1 cellular context compared by ENCODE assay signal in the genomic region with DNA sequence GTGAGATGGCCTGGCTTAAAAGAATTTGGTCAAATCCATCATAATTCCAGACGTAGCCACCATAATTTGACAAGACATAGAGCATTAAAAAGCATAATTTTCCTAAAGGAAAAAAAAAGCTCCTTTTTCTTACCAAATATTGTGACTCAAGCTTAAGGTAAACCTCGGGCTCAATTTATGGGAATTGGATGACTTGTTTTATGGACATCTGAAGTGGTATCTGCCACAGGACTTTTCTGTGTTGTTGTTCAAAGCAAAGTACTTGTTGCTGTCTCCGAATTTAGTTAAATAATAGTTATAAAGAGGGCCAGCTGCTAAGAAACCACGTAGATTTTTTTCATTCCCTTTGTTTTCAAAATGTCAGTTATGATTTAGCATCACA.
A peak's percentile ranks its signal among the peaks of the same experiment; 100 is the strongest.
TF ChIP-seq lines count a peak whose summit lies in the region.

No MANE protein-coding gene starts in this region.

TF ChIP-seq in K562, 482 proteins besides CTCF, POLR2A, EP300 and RAD21 (continued from another document):
- TF ChIP-seq, protein P1, sequence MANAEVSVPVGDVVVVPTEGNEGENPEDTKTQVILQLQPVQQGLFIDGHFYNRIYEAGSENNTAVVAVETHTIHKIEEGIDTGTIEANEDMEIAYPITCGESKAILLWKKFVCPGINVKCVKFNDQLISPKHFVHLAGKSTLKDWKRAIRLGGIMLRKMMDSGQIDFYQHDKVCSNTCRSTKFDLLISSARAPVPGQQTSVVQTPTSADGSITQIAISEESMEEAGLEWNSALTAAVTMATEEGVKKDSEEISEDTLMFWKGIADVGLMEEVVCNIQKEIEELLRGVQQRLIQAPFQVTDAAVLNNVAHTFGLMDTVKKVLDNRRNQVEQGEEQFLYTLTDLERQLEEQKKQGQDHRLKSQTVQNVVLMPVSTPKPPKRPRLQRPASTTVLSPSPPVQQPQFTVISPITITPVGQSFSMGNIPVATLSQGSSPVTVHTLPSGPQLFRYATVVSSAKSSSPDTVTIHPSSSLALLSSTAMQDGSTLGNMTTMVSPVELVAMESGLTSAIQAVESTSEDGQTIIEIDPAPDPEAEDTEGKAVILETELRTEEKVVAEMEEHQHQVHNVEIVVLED (CRISPR knock-in tag; IDR thresholded peaks at IDR 0.05) = no peak
- peak; percentile 17 for TF ChIP-seq MEIS2 (IDR thresholded peaks at IDR 0.05; ENCODE audit: partially characterized antibody)
- TF ChIP-seq, protein P2, sequence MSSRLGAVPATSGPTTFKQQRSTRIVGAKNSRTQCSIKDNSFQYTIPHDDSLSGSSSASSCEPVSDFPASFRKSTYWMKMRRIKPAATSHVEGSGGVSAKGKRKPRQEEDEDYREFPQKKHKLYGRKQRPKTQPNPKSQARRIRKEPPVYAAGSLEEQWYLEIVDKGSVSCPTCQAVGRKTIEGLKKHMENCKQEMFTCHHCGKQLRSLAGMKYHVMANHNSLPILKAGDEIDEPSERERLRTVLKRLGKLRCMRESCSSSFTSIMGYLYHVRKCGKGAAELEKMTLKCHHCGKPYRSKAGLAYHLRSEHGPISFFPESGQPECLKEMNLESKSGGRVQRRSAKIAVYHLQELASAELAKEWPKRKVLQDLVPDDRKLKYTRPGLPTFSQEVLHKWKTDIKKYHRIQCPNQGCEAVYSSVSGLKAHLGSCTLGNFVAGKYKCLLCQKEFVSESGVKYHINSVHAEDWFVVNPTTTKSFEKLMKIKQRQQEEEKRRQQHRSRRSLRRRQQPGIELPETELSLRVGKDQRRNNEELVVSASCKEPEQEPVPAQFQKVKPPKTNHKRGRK (tag; IDR thresholded peaks at IDR 0.05) = no peak
